Comparison of ENCODE assay signal across 7 cellular contexts in genomic region chr5:176233253-176233652, GRCh38. TPM values are rescaled to one million over a fixed set of nuclear protein-coding genes. Genes with fewer than 3 reads are reported as not detected.
DNase-seq lines count a peak whose midpoint lies in the region; ATAC-seq and TF ChIP-seq lines count a peak whose summit lies in the region.
"Not testable (repeated sequence)": the region's sequence is repeated elsewhere in the genome, so short reads cannot be mapped to it uniquely, and the experiment has no call there.

No MANE protein-coding gene starts in this region.

- not testable (repeated sequence) for H3K4me1 ChIP-seq in IMR-90 (ENCODE audit: control insufficient read depth, insufficient read depth, low read length); adipocyte (ENCODE audit: control insufficient read depth, insufficient read depth, low read length); hepatocyte (ENCODE audit: insufficient read depth); mesenchymal stem cell (ENCODE audit: control insufficient read depth, insufficient read depth, low read depth, low read length); ovary (ENCODE audit: insufficient read depth)

- TF ChIP-seq RAD21 in IMR-90 (IDR thresholded peaks at IDR 0.05; ENCODE audit: low read length), result not testable (repeated sequence)

- not testable (repeated sequence) for H2BK12ac ChIP-seq in mesenchymal stem cell (ENCODE audit: low read length in 2 of 2)

- not testable (repeated sequence) for H4K5ac ChIP-seq in IMR-90 (ENCODE audit: low read depth, low read length)

- in situ Hi-C loops in IMR-90 (cut with MboI; ENCODE audit: low sequenced_read_pairs), result not testable (repeated sequence)

- not testable (repeated sequence) for H3K9me1 ChIP-seq in IMR-90 (ENCODE audit: insufficient read depth, low read length)

- not testable (repeated sequence) for H3K14ac ChIP-seq in IMR-90 (replicated peaks; ENCODE audit: low read depth, low read length); mesenchymal stem cell (ENCODE audit: low read length in 2 of 2)

- not testable (repeated sequence) for H3K9me3 Mint-ChIP-seq in chondrocyte (ENCODE audit: low read depth)

- not testable (repeated sequence) for H3K9ac ChIP-seq in IMR-90 (ENCODE audit: low read depth, low read length); adipocyte (ENCODE audit: low read length); mesenchymal stem cell (ENCODE audit: low read length)

- H2AFZ ChIP-seq in IMR-90 (replicated peaks; ENCODE audit: low read length, poor library complexity); hepatocyte; mesenchymal stem cell (ENCODE audit: low read depth, low read length): not testable (repeated sequence)

- intact Hi-C loops in IMR-90 (cut with micrococcal nuclease); ovary (cut with DNase I): not testable (repeated sequence)

- H3K79me2 ChIP-seq in hepatocyte, result not testable (repeated sequence)

- peaks cover 12% of the 10 kb centered on the region for H3K4me1 Mint-ChIP-seq in chondrocyte (ENCODE audit: low read depth)

- not testable (repeated sequence) for DNase-seq in IMR-90; chondrocyte (ENCODE audit: low spot score); hepatocyte (ENCODE audit: low spot score)
- DNase-seq in adipocyte (ENCODE audit: low read depth) (peak; percentile 10), fibroblast of villous mesenchyme (ENCODE audit: low read depth) (peak; percentile 58), mesenchymal stem cell (peak; percentile 24), ovary (peak in 1 of 5 donors; percentile 62)

- not testable (repeated sequence) for H2AK5ac ChIP-seq in IMR-90 (ENCODE audit: low read depth, low read length); mesenchymal stem cell (ENCODE audit: low read length, severe bottlenecking)

- POLR2A ChIA-PET in IMR-90 (lab: Charles Lee; ENCODE audit: unreplicated experiment), result not testable (repeated sequence)

- not testable (repeated sequence) for H3K36me3 Mint-ChIP-seq in chondrocyte (ENCODE audit: low read depth)

- not testable (repeated sequence) for H3K36me3 ChIP-seq in IMR-90 (ENCODE audit: control insufficient read depth, insufficient read depth, low read length); adipocyte (ENCODE audit: control insufficient read depth, insufficient read depth, low read length, severe bottlenecking); hepatocyte (replicated peaks; ENCODE audit: insufficient read depth, low read depth); mesenchymal stem cell (ENCODE audit: control insufficient read depth in 1 of 2, insufficient read depth in 2 of 2, low read depth in 1 of 2, low read length in 2 of 2); ovary

- not testable (repeated sequence) for TF ChIP-seq EP300 in ovary (IDR thresholded peaks at IDR 0.05)

- H3K56ac ChIP-seq in IMR-90 (ENCODE audit: extremely low read depth, insufficient read depth, low read length), result not testable (repeated sequence)

- peak overlapping the region; percentile 74 for H3K27ac Mint-ChIP-seq in chondrocyte (ENCODE audit: unreplicated experiment)

- H4K8ac ChIP-seq in IMR-90 (ENCODE audit: low read depth in 2 of 2, low read length in 2 of 2); mesenchymal stem cell (ENCODE audit: low read length): not testable (repeated sequence)

- H3K4me3 Mint-ChIP-seq in chondrocyte (ENCODE audit: unreplicated experiment), result not testable (repeated sequence)

- not testable (repeated sequence) for H3K4me3 ChIP-seq in IMR-90 (ENCODE audit: insufficient read depth, low read depth, low read length); adipocyte (ENCODE audit: low read length); fibroblast of villous mesenchyme (ENCODE audit: low read depth, low read length); hepatocyte; mesenchymal stem cell (ENCODE audit: insufficient read depth in 1 of 2, low read depth in 1 of 2, low read length in 2 of 2); ovary

- not testable (repeated sequence) for H4K91ac ChIP-seq in IMR-90 (ENCODE audit: insufficient read depth, low read depth, low read length); mesenchymal stem cell (ENCODE audit: low read length)

- not testable (repeated sequence) for H3K4ac ChIP-seq in IMR-90 (ENCODE audit: low read depth, low read length); mesenchymal stem cell (ENCODE audit: low read depth in 1 of 2, low read length in 2 of 2)

- H3K27me3 ChIP-seq in IMR-90 (ENCODE audit: control insufficient read depth, insufficient read depth, low read length); adipocyte (replicated peaks; ENCODE audit: control insufficient read depth, insufficient read depth, low read length); hepatocyte; mesenchymal stem cell (ENCODE audit: control insufficient read depth in 1 of 2, insufficient read depth in 1 of 2, low read length in 2 of 2); ovary: not testable (repeated sequence)

- dilution Hi-C loops in IMR-90 (cut with HindIII; ENCODE audit: low sequenced_read_pairs, unreplicated experiment), result not testable (repeated sequence)

- not testable (repeated sequence) for H3K18ac ChIP-seq in IMR-90 (ENCODE audit: low read depth, low read length); mesenchymal stem cell (ENCODE audit: low read depth in 1 of 2, low read length in 2 of 2)

- H3K4me2 ChIP-seq in IMR-90 (ENCODE audit: low read depth, low read length); mesenchymal stem cell (ENCODE audit: low read length, poor library complexity, severe bottlenecking): not testable (repeated sequence)
- H3K4me2 ChIP-seq in hepatocyte, result peak overlapping the region; percentile 49

- TF ChIP-seq CTCF in IMR-90 (conservative IDR thresholded peaks at IDR 0.05; ENCODE audit: low read depth, low read length); chondrocyte (IDR thresholded peaks at IDR 0.05); fibroblast of villous mesenchyme (IDR thresholded peaks at IDR 0.05; ENCODE audit: insufficient read depth, low read depth, low read length); hepatocyte (IDR thresholded peaks at IDR 0.05; ENCODE audit: poor library complexity); ovary (IDR thresholded peaks at IDR 0.05): not testable (repeated sequence)

- CTCF ChIA-PET in IMR-90 (lab: Yijun Ruan, JAX), result not testable (repeated sequence)

- not testable (repeated sequence) for H2BK5ac ChIP-seq in IMR-90 (ENCODE audit: low read depth, low read length, poor library complexity, severe bottlenecking); mesenchymal stem cell (ENCODE audit: low read depth, low read length, poor library complexity, severe bottlenecking)

- BruUV-seq in IMR-90 (replicated peaks; lab: Mats Ljungman, UMichigan), result not testable (repeated sequence)

- H2AK9ac ChIP-seq in IMR-90 (replicated peaks; ENCODE audit: low read depth, low read length, poor library complexity), result not testable (repeated sequence)

- not testable (repeated sequence) for H3K23ac ChIP-seq in IMR-90 (ENCODE audit: low read depth, low read length); mesenchymal stem cell (ENCODE audit: low read length in 2 of 2)

- H2BK20ac ChIP-seq in IMR-90 (ENCODE audit: low read depth, low read length), result not testable (repeated sequence)

- not testable (repeated sequence) for H2BK120ac ChIP-seq in IMR-90 (ENCODE audit: low read depth, low read length); mesenchymal stem cell (ENCODE audit: low read depth, low read length)

- no CpG with 5 or more reads among the region's 5 CpGs for WGBS in IMR-90 (ENCODE audit: extremely low coverage in 2 of 2, insufficient read length in 1 of 2), 2 experiments
- 77% methylated on average over 5 of the region's 5 CpGs for WGBS in hepatocyte (ENCODE audit: low lambda C conversion rate, missing lambda C conversion rate)
- 40% methylated on average over 4 of the region's 5 CpGs for WGBS in mesenchymal stem cell
- WGBS in ovary, 3 donors, result 8 to 32% (median 9%) methylated on average over 5 of the region's 5 CpGs

- ATAC-seq in IMR-90 (ENCODE audit: low read depth), result 0 out of 2 replicates have a peak, but pooled peaks have one; percentile 36

- H3K27ac ChIP-seq in IMR-90 (ENCODE audit: insufficient read depth, low read length); mesenchymal stem cell (ENCODE audit: low read length, poor library complexity, severe bottlenecking): not testable (repeated sequence)
- H3K27ac ChIP-seq in hepatocyte, result peak overlapping the region; percentile 85
- H3K27ac ChIP-seq in ovary, result peak overlapping the region; percentile 57 to 70

- not testable (repeated sequence) for H3K79me1 ChIP-seq in IMR-90 (ENCODE audit: low read depth in 1 of 2, low read length in 2 of 2); mesenchymal stem cell (replicated peaks; ENCODE audit: low read length, poor library complexity, severe bottlenecking)

- H3K9me3 ChIP-seq in IMR-90 (ENCODE audit: control insufficient read depth, insufficient read depth, low read length); adipocyte (ENCODE audit: control insufficient read depth, low read length); hepatocyte (ENCODE audit: low read depth); mesenchymal stem cell (ENCODE audit: control insufficient read depth, low read length); ovary: not testable (repeated sequence)

- H3K9me2 ChIP-seq in hepatocyte (replicated peaks; ENCODE audit: insufficient read depth), result not testable (repeated sequence)

- H3K27me3 Mint-ChIP-seq in chondrocyte (ENCODE audit: low read depth), result not testable (repeated sequence)

- not testable (repeated sequence) for TF ChIP-seq POLR2A in IMR-90 (IDR thresholded peaks at IDR 0.05; ENCODE audit: low read depth, low read length); ovary (IDR thresholded peaks at IDR 0.05)

- not testable (repeated sequence) for H2BK15ac ChIP-seq in IMR-90 (ENCODE audit: low read depth, low read length); mesenchymal stem cell (ENCODE audit: low read depth, poor library complexity, severe bottlenecking)

- not testable (repeated sequence) for H4K20me1 ChIP-seq in IMR-90 (ENCODE audit: insufficient read depth, low read length); hepatocyte (ENCODE audit: insufficient read depth, poor library complexity, severe bottlenecking)

RNA-seq across cellular contexts. Expression of gene SIMC1, which starts 5.0 kb away (rescaled TPM):
- total RNA-seq in IMR-90 (2012; rRNA removed), result 6.9 and 8.2 TPM in 2 replicates
- 11.7 and 13.4 TPM in 2 replicates for polyA plus RNA-seq in IMR-90 (2012; rRNA removed)
- polyA plus RNA-seq in IMR-90 (2012; cell fraction: cytosol; rRNA removed), result 6.1 and 6.7 TPM in 2 replicates
- polyA plus RNA-seq in IMR-90 (2012; cell fraction: nucleus; rRNA removed; ENCODE audit: low replicate concordance), result 7.9 and 15.3 TPM in 2 replicates
- total RNA-seq in chondrocyte, result 17.4 to 20.3 TPM (median 19.1 TPM) in 3 replicates
- 5.2 and 6.8 TPM in 2 replicates for total RNA-seq in fibroblast of villous mesenchyme
- 27.0 and 34.7 TPM in 2 replicates for total RNA-seq in hepatocyte
- polyA plus RNA-seq in hepatocyte, result 37.6 and 44.2 TPM in 2 replicates
- 13.6 TPM for polyA plus RNA-seq in mesenchymal stem cell (2013, experiment 1 of 2)
- 13.9 TPM for polyA plus RNA-seq in mesenchymal stem cell (2013, experiment 2 of 2)
- 100 to 1,000 TPM in 2 of 7 donors, 10 to 100 TPM in 5; 50.9 to 114 (median 76.3) TPM for total RNA-seq in ovary
- polyA plus RNA-seq in ovary, result 100 to 1,000 TPM in 1 of 2 donors, 10 to 100 TPM in 1; 39.0 to 104 TPM
